8 cellular contexts compared by ENCODE assay signal in the genomic region with DNA sequence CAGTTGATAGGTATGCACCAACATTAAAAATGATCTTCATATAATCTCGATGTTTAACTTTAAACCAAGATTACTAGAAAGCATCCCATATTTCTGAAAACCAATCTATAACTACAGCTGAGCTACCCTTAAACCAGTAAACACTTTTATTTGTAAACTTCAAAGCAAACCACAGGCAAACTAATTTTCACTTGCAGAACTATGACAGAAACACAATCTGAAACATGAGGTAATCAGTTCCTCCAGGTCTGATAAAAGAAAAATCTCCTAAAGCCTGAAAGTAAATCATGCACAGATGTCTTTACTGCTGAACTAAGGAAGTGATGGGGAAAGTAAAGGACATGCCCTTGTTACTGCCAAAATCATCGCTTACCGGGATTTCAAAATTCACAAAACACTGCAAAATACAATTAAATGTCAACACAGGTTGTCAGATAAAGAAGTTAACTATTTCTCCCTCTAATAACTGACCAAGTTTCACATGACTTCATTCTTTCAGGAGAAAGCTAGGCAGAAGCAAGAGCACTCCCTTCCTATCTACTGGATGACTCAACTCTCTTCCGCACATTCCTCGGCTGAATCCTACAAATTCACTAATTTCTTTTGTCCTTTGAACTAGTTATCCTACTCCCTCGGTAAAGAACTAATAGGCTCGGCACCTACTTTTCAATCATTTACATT. TPM values are rescaled to one million over a fixed set of nuclear protein-coding genes. Genes with fewer than 3 reads are reported as not detected.
DNase-seq lines count a peak whose midpoint lies in the region; ATAC-seq and TF ChIP-seq lines count a peak whose summit lies in the region.

No MANE protein-coding gene starts in this region.

- peaks cover 5% of the 10 kb centered on the region; the same call in 1 of the 2 replicates for H4K20me1 ChIP-seq in Karpas-422 (ENCODE audit: insufficient read depth, low read depth, low read length)

- peak overlapping the region; percentile 99 for H3K27ac Mint-ChIP-seq in activated T-cell treated with anti-CD3 and anti-CD28 coated beads, Interleukin-2, amount 50 U/mL, for 72 hours

- H3K9ac ChIP-seq in Karpas-422 (ENCODE audit: low read length), result peak overlapping the region; percentile 90

- no peak for TF ChIP-seq CTCF in ascending aorta (IDR thresholded peaks at IDR 0.05)

- H3K4me3 ChIP-seq in Karpas-422 (ENCODE audit: low read length) (peak overlapping the region; percentile 86), ascending aorta (peak overlapping the region; percentile 69 to 100)

- peaks cover 60% of the 10 kb centered on the region for H3K4me1 Mint-ChIP-seq in activated T-cell treated with anti-CD3 and anti-CD28 coated beads, Interleukin-2, amount 50 U/mL, for 72 hours (ENCODE audit: low read depth)

- ATAC-seq in activated T-cell treated with anti-CD3 and anti-CD28 coated beads, Interleukin-2, amount 50 U/mL, for 72 hours (replicated peaks in 1 of 2), result peak in 1 of 2 donors; percentile 3

- intact Hi-C loops in ascending aorta (cut with DNase I), result loop anchor here (5.0 kb wide), 5 partner anchors 140 to 780 kb away; partner anchors contain the start of genes BTG1, NUDT4 and SOCS2

- DNase-seq in activated T-cell treated with anti-CD3 and anti-CD28 coated beads, Interleukin-2, amount 50 U/mL, for 72 hours, result no peak
- no peak for DNase-seq in activated T-cell treated with anti-CD3 and anti-CD28 coated beads, Interleukin-2, amount 50 U/mL, for 48 hours
- DNase-seq in Karpas-422 (no peak), ascending aorta (ENCODE audit: low spot score in 2 of 2) (no peak), kidney glomerular epithelial cell (lab: John Stamatoyannopoulos, UW) (peak; percentile 80), superior temporal gyrus (ENCODE audit: extremely low spot score) (peak; percentile 60), NK-92 (lab: John Stamatoyannopoulos, UW; ENCODE audit: unreplicated experiment) (no peak), NCI-H1694 (lab: John Stamatoyannopoulos, UW) (no peak)

- peak overlapping the region; percentile 99 for H3K4me2 ChIP-seq in Karpas-422 (ENCODE audit: low read depth, low read length, poor library complexity, severe bottlenecking)

- peak overlapping the region; percentile 90 to 99 for H3K4me3 Mint-ChIP-seq in activated T-cell treated with anti-CD3 and anti-CD28 coated beads, Interleukin-2, amount 50 U/mL, for 72 hours

- H3K27ac ChIP-seq in Karpas-422 (ENCODE audit: low read length), result peak overlapping the region; percentile 42; the same call in 1 of the 2 replicates
- peak overlapping the region; percentile 98 to 99 for H3K27ac ChIP-seq in ascending aorta

- peaks cover 3 to 5% of the 10 kb centered on the region in 2 donors for H3K36me3 Mint-ChIP-seq in activated T-cell treated with anti-CD3 and anti-CD28 coated beads, Interleukin-2, amount 50 U/mL, for 72 hours (ENCODE audit: insufficient read depth in 2 of 2)

- H3K9me2 ChIP-seq in Karpas-422 (replicated peaks; ENCODE audit: insufficient read depth, low read length), result no peaks in the 10 kb centered on the region

- H3K36me3 ChIP-seq in Karpas-422 (ENCODE audit: insufficient read depth, low read length) (peaks cover 7% of the 10 kb centered on the region; the same call in 1 of the 2 replicates), ascending aorta (no peaks in the 10 kb centered on the region)

- peaks cover 57% of the 10 kb centered on the region for H3K79me2 ChIP-seq in Karpas-422 (ENCODE audit: low read length)

- H3K9me3 ChIP-seq in Karpas-422 (ENCODE audit: low read length), result no peaks in the 10 kb centered on the region
- no peaks in the 10 kb centered on the region for H3K9me3 ChIP-seq in ascending aorta

- H3K4me1 ChIP-seq in Karpas-422 (ENCODE audit: low read length) (peaks cover 34% of the 10 kb centered on the region), ascending aorta (peaks cover 5 to 15% of the 10 kb centered on the region in 2 donors)

- no peaks in the 10 kb centered on the region for H3K27me3 ChIP-seq in Karpas-422 (ENCODE audit: low read length)
- no peaks in the 10 kb centered on the region for H3K27me3 ChIP-seq in ascending aorta

- no peak overlapping the region for H2AFZ ChIP-seq in Karpas-422 (ENCODE audit: low read length)

- H3K27me3 Mint-ChIP-seq in activated T-cell treated with anti-CD3 and anti-CD28 coated beads, Interleukin-2, amount 50 U/mL, for 72 hours (ENCODE audit: low read depth), result no peaks in the 10 kb centered on the region

- H3K9me3 Mint-ChIP-seq in activated T-cell treated with anti-CD3 and anti-CD28 coated beads, Interleukin-2, amount 50 U/mL, for 72 hours, result no peaks in the 10 kb centered on the region

RNA-seq across cellular contexts. Expression of gene EEA1, which starts 1.5 kb away (rescaled TPM):
- total RNA-seq in activated T-cell treated with anti-CD3 and anti-CD28 coated beads, Interleukin-2, amount 50 U/mL, for 72 hours, result 10 to 100 TPM; 17.6 to 20.1 TPM
- total RNA-seq in Karpas-422 (2014; rRNA removed; shearing (Covaris generic); ENCODE audit: low replicate concordance), result 4.8 and 9.2 TPM in 2 replicates
- 10.9 TPM for total RNA-seq in ascending aorta

Comparison
In these comparisons a context has a peak if more than half of its experiments do, and no peak if none do; other contexts are left out.
1. DNase-seq: peak in kidney glomerular epithelial cell (single experiment) and superior temporal gyrus (single experiment); none in activated T-cell treated with anti-CD3 and anti-CD28 coated beads, Interleukin-2, amount 50 U/mL, for 72 hours (0 of 2), activated T-cell treated with anti-CD3 and anti-CD28 coated beads, Interleukin-2, amount 50 U/mL, for 48 hours (0 of 2), Karpas-422 (single experiment), ascending aorta (0 of 2), NK-92 (single experiment) and NCI-H1694 (single experiment).